8 cellular contexts compared by ENCODE assay signal in the genomic region with DNA sequence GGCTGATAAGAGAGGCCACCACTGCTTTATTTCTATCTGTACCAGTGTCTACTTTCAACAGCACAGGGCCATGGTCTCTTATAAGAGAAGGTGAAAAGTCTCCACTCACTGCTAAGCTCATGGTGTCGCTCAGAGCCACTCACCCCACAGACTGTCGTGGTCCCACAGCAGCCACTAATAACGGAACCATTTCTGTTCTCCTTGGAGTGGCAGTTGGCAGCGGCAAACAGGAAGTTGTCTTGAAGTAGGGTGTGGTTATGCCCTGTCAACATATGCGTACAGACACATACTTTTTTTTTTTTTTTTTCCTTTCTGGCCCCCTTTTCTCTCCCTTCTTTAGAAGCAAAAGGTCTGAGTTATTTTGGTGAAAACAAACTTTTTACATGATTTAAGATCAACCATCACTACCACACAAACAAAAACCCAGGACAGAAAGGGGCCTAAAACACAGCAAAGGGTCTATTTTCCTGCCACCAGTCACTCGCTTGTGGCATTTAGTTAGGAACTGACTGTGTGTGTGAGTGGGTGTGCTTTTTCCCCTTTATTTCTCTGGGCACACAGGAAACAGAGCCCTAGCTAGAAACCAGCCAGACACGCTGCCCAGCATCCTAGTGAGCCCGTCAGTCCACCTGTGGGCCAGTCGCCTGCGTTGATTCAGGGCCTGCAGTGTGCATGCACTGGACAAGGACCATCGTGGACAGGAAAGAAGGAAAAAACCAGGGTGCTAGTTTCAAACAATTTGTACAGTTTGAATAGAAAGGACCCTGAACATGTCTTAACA.
DNase-seq lines count a peak whose midpoint lies in the region; ATAC-seq, FAIRE-seq and TF ChIP-seq lines count a peak whose summit lies in the region.

No MANE protein-coding gene starts in this region.

- intact Hi-C loops in K562 (cut with micrococcal nuclease) = no loop called here

- TSS peak; percentile 53 for BruUV-seq in K562 (replicated peaks; lab: Mats Ljungman, UMichigan)

- H4K20me1 ChIP-seq in K562 (replicated peaks; ENCODE audit: control insufficient read depth, insufficient read depth, low read length) = 0 out of 2 replicates have a peak, but pooled peaks cover 7% of the 10 kb centered on the region

- no peak for TF ChIP-seq CTCF in K562 (IDR thresholded peaks at IDR 0.05 in 2 of 3, conservative IDR thresholded peaks at IDR 0.05 in 1 of 3; ENCODE audit: insufficient read depth in 2 of 3, low read depth in 1 of 3, low read length in 3 of 3)

- TF ChIP-seq EP300 in K562 (IDR thresholded peaks at IDR 0.05; ENCODE audit: low read length) = no peak

- H3K9me3 ChIP-seq in K562 (replicated peaks; ENCODE audit: control insufficient read depth, insufficient read depth, low read depth, low read length) = no peaks in the 10 kb centered on the region

- TF ChIP-seq POLR2A in K562 (conservative IDR thresholded peaks at IDR 0.05) = no peak

- FAIRE-seq in K562 (lab: Jason Lieb, UNC) = peak; percentile 37

- H3K36me3 ChIP-seq in K562 (ENCODE audit: control insufficient read depth, insufficient read depth, low read length) = no peaks in the 10 kb centered on the region
- H3K36me3 ChIP-seq in rectal smooth muscle tissue (ENCODE audit: control insufficient read depth, insufficient read depth, low read length) = no peaks in the 10 kb centered on the region

- DNase-seq in T-helper 1 cell = peak; percentile 24 to 93 (median 45)
- no peak for DNase-seq in K562 (ENCODE audit: extremely low read depth in 1 of 4, low spot score in 3 of 4)
- DNase-seq in NCI-H82 treated with DMSO at 0.1 percent for 48 hours (lab: John Stamatoyannopoulos, UW; ENCODE audit: unreplicated experiment) = no peak
- no peak for DNase-seq in cerebellar nuclear complex (lab: John Stamatoyannopoulos, UW)
- DNase-seq in kidney tubule cell (ENCODE audit: low spot score) = no peak

- no peaks in the 10 kb centered on the region for H3K9me1 ChIP-seq in K562 (ENCODE audit: control insufficient read depth, insufficient read depth, low read length)

- H3K27me3 ChIP-seq in K562 (ENCODE audit: control insufficient read depth in 2 of 2, insufficient read depth in 2 of 2, low read length in 2 of 2) = peaks cover 2 to 11% of the 10 kb centered on the region in 2 experiments; a peak in 3 of 5 replicates
- no peaks in the 10 kb centered on the region for H3K27me3 ChIP-seq in rectal smooth muscle tissue (ENCODE audit: control insufficient read depth, insufficient read depth, low read length)

- peak overlapping the region; percentile 19; the same call in 1 of the 2 replicates for H3K4me3 ChIP-seq in K562
- H3K4me3 ChIP-seq in rectal smooth muscle tissue (ENCODE audit: low read length) = peak overlapping the region; percentile 56

- ATAC-seq in GM18519 (IDR thresholded peaks at IDR 0.05; ENCODE audit: low FRiP score, unreplicated experiment) (peak; percentile 59), HG02981 (IDR thresholded peaks at IDR 0.05; ENCODE audit: unreplicated experiment) (peak; percentile 67), K562 (peak; percentile 6; the same call in 2 of the 3 replicates)

- H3K4me2 ChIP-seq in K562 (ENCODE audit: insufficient read depth, low read length) = peak overlapping the region; percentile 64; the same call in 1 of the 2 replicates

- TF ChIP-seq RAD21 in K562 (CRISPR knock-in tag; conservative IDR thresholded peaks at IDR 0.05 in 1 of 2, IDR thresholded peaks at IDR 0.05 in 1 of 2) = no peak

- POLR2A ChIA-PET in K562 (lab: Yijun Ruan, JAX) = interaction anchor here (0.6 kb wide), 1 partner anchor 165 kb away, joined by 4 read pairs; no protein-coding TSS in a partner anchor

- CTCF ChIA-PET in K562 (lab: Yijun Ruan, JAX; ENCODE audit: low intra/inter-chr PET ratio) = no interaction called here

- in situ Hi-C loops in K562 (cut with MboI) = no loop called here

- 58% methylated on average over 11 of the region's 11 CpGs for WGBS in K562 (ENCODE audit: insufficient coverage, low coverage, missing lambda C conversion rate)

- H3K4me1 ChIP-seq in K562 (replicated peaks in 1 of 2; ENCODE audit: control insufficient read depth in 2 of 2, insufficient read depth in 2 of 2, low read length in 2 of 2) (peaks cover 14 to 21% of the 10 kb centered on the region in 2 experiments), rectal smooth muscle tissue (ENCODE audit: control insufficient read depth, insufficient read depth, low read length) (peaks cover 3% of the 10 kb centered on the region)

- peak overlapping the region; percentile 75 for H2AFZ ChIP-seq in K562 (ENCODE audit: low read depth, low read length)

- H3K27ac ChIP-seq in K562 (ENCODE audit: extremely low read depth, low read depth, low read length) (no peak overlapping the region), rectal smooth muscle tissue (ENCODE audit: low read depth, low read length) (no peak overlapping the region)

- H3K9ac ChIP-seq in K562 (ENCODE audit: insufficient read depth in 1 of 2, low read depth in 2 of 2, low read length in 2 of 2) (no peak overlapping the region), rectal smooth muscle tissue (ENCODE audit: low read length) (no peak overlapping the region)

- H3K79me2 ChIP-seq in K562 (ENCODE audit: control insufficient read depth, insufficient read depth, low read length) = no peaks in the 10 kb centered on the region

TF ChIP-seq in K562, 482 proteins besides CTCF, POLR2A, EP300 and RAD21 (continues in another document):
- TF ChIP-seq, protein P1, sequence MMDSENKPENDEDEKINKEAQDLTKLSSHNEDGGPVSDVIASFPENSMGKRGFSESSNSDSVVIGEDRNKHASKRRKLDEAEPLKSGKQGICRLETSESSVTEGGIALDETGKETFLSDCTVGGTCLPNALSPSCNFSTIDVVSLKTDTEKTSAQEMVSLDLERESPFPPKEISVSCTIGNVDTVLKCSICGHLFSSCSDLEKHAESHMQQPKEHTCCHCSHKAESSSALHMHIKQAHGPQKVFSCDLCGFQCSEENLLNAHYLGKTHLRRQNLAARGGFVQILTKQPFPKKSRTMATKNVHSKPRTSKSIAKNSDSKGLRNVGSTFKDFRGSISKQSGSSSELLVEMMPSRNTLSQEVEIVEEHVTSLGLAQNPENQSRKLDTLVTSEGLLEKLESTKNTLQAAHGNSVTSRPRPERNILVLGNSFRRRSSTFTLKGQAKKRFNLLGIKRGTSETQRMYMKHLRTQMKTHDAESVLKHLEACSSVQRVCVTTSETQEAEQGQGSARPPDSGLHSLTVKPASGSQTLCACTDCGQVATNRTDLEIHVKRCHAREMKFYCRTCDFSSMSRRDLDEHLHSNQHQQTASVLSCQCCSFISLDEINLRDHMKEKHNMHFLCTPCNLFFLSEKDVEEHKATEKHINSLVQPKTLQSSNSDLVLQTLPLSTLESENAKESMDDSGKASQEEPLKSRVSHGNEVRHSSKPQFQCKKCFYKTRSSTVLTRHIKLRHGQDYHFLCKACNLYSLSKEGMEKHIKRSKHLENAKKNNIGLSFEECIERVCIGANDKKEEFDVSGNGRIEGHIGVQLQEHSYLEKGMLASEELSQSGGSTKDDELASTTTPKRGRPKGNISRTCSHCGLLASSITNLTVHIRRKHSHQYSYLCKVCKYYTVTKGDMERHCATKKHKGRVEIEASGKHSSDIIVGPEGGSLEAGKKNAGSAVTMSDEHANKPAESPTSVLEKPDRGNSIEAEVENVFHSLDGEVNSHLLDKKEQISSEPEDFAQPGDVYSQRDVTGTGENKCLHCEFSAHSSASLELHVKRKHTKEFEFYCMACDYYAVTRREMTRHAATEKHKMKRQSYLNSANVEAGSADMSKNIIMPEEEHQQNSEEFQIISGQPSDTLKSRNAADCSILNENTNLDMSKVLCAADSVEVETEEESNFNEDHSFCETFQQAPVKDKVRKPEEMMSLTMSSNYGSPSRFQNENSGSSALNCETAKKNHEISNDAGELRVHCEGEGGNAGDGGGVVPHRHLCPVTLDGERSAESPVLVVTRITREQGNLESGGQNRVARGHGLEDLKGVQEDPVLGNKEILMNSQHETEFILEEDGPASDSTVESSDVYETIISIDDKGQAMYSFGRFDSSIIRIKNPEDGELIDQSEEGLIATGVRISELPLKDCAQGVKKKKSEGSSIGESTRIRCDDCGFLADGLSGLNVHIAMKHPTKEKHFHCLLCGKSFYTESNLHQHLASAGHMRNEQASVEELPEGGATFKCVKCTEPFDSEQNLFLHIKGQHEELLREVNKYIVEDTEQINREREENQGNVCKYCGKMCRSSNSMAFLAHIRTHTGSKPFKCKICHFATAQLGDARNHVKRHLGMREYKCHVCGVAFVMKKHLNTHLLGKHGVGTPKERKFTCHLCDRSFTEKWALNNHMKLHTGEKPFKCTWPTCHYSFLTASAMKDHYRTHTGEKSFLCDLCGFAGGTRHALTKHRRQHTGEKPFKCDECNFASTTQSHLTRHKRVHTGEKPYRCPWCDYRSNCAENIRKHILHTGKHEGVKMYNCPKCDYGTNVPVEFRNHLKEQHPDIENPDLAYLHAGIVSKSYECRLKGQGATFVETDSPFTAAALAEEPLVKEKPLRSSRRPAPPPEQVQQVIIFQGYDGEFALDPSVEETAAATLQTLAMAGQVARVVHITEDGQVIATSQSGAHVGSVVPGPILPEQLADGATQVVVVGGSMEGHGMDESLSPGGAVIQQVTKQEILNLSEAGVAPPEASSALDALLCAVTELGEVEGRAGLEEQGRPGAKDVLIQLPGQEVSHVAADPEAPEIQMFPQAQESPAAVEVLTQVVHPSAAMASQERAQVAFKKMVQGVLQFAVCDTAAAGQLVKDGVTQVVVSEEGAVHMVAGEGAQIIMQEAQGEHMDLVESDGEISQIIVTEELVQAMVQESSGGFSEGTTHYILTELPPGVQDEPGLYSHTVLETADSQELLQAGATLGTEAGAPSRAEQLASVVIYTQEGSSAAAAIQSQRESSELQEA (IDR thresholded peaks at IDR 0.05; ENCODE audit: low read depth) = no peak
- TF ChIP-seq ZNF384 (IDR thresholded peaks at IDR 0.05; ENCODE audit: low read depth, low read length) (peak; percentile 57; the same call in 1 of the 2 replicates), GABPA (tag; conservative IDR thresholded peaks at IDR 0.05; ENCODE audit: low read depth) (0 out of 2 replicates have a peak, but pooled peaks have one; percentile 23), CBFA2T2 (conservative IDR thresholded peaks at IDR 0.05) (no peak), TSC22D4 (tag; IDR thresholded peaks at IDR 0.05) (no peak), ARHGAP35 (IDR thresholded peaks at IDR 0.05; ENCODE audit: partially characterized antibody) (no peak)
- TF ChIP-seq, protein P2, sequence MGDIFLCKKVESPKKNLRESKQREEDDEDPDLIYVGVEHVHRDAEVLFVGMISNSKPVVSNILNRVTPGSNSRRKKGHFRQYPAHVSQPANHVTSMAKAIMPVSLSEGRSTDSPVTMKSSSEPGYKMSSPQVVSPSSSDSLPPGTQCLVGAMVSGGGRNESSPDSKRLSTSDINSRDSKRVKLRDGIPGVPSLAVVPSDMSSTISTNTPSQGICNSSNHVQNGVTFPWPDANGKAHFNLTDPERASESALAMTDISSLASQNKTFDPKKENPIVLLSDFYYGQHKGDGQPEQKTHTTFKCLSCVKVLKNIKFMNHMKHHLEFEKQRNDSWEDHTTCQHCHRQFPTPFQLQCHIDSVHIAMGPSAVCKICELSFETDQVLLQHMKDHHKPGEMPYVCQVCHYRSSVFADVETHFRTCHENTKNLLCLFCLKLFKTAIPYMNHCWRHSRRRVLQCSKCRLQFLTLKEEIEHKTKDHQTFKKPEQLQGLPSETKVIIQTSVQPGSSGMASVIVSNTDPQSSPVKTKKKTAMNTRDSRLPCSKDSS (IDR thresholded peaks at IDR 0.05; ENCODE audit: low read depth, partially characterized antibody) = no peak

Comparison
In these comparisons a context has a peak if more than half of its experiments do, and no peak if none do; other contexts are left out.
1. ATAC-seq: peak in every context shown above with its lines; median percentile 67 in HG02981; 59 in GM18519; 6 in K562.
2. DNase-seq: peak in T-helper 1 cell (5 of 5); none in K562 (0 of 4), NCI-H82 treated with DMSO at 0.1 percent for 48 hours (single experiment), cerebellar nuclear complex (0 of 2) and kidney tubule cell (single experiment).